In the genomic region with DNA sequence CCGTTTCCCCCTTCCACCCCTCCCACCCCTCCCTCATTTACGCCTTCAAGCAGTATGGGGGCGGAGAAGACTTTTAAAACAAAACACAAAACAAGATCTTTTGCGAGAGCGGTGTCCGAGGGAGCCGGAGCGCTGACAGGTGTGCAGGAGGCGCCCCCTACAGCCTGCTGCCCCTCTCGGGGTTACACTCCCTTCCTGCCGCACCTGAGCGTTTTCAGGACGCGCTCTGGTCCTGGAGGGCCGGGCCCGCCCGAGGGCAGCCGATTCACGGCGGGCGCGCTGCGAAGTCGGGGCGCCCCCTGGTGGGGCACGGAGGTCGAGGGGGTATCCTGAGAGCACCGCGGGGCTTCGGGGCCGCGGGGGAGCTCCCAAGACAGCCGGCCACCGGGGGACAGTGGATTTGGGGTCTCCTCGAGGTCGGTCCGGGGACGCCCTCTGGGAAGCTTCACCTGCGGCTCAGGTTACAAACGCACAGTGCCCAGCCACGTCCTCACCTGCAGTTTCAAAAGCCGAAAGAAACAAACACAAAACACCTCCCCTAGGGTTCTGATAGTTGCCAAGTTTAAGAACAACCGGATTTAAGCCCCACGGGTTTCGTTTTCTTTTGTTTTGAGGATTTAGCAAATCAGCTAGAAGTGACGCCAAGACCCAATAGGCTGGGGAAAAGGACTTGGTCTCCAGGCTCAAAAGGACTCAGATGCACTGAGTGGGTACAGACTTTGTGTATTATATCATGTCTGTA, we compare ENCODE assay signal across 2 cellular contexts.
TF ChIP-seq lines count a peak whose summit lies in the region.

No MANE protein-coding gene starts in this region.

TF ChIP-seq in SK-N-SH, 30 proteins besides CTCF, POLR2A, EP300 and RAD21 (continued from another document):
- TF ChIP-seq, protein P1, sequence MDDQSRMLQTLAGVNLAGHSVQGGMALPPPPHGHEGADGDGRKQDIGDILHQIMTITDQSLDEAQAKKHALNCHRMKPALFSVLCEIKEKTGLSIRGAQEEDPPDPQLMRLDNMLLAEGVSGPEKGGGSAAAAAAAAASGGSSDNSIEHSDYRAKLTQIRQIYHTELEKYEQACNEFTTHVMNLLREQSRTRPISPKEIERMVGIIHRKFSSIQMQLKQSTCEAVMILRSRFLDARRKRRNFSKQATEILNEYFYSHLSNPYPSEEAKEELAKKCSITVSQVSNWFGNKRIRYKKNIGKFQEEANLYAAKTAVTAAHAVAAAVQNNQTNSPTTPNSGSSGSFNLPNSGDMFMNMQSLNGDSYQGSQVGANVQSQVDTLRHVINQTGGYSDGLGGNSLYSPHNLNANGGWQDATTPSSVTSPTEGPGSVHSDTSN (IDR thresholded peaks at IDR 0.05) = no peak
- TF ChIP-seq FOXJ3 (CRISPR knock-in tag; IDR thresholded peaks at IDR 0.05) (no peak), RXRA (IDR thresholded peaks at IDR 0.05; ENCODE audit: borderline replicate concordance, low read depth) (no peak), YY1 (IDR thresholded peaks at IDR 0.05; ENCODE audit: low read depth) (no peak)

TF ChIP-seq in SK-N-SH treated with all-trans-retinoic acid at 6 μM for 48 hours, 23 proteins besides CTCF, POLR2A, EP300 and RAD21 (continued from another document):
- TF ChIP-seq, protein P2, sequence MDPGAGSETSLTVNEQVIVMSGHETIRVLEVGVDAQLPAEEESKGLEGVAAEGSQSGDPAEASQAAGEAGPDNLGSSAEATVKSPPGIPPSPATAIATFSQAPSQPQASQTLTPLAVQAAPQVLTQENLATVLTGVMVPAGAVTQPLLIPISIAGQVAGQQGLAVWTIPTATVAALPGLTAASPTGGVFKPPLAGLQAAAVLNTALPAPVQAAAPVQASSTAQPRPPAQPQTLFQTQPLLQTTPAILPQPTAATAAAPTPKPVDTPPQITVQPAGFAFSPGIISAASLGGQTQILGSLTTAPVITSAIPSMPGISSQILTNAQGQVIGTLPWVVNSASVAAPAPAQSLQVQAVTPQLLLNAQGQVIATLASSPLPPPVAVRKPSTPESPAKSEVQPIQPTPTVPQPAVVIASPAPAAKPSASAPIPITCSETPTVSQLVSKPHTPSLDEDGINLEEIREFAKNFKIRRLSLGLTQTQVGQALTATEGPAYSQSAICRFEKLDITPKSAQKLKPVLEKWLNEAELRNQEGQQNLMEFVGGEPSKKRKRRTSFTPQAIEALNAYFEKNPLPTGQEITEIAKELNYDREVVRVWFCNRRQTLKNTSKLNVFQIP (CRISPR knock-in tag; IDR thresholded peaks at IDR 0.05; ENCODE audit: borderline replicate concordance, low read depth) = no peak
- TF ChIP-seq OSR1 (CRISPR knock-in tag; IDR thresholded peaks at IDR 0.05) (no peak), CSDC2 (CRISPR knock-in tag; IDR thresholded peaks at IDR 0.05) (no peak), ZNF8 (CRISPR knock-in tag; IDR thresholded peaks at IDR 0.05) (no peak), RARB (CRISPR knock-in tag; IDR thresholded peaks at IDR 0.05) (no peak), BACH2 (CRISPR knock-in tag; IDR thresholded peaks at IDR 0.05; ENCODE audit: borderline replicate concordance) (no peak), SNAI2 (CRISPR knock-in tag; IDR thresholded peaks at IDR 0.05) (no peak)
- TF ChIP-seq, protein P3, sequence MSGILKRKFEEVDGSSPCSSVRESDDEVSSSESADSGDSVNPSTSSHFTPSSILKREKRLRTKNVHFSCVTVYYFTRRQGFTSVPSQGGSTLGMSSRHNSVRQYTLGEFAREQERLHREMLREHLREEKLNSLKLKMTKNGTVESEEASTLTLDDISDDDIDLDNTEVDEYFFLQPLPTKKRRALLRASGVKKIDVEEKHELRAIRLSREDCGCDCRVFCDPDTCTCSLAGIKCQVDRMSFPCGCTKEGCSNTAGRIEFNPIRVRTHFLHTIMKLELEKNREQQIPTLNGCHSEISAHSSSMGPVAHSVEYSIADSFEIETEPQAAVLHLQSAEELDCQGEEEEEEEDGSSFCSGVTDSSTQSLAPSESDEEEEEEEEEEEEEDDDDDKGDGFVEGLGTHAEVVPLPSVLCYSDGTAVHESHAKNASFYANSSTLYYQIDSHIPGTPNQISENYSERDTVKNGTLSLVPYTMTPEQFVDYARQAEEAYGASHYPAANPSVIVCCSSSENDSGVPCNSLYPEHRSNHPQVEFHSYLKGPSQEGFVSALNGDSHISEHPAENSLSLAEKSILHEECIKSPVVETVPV (CRISPR knock-in tag; IDR thresholded peaks at IDR 0.05) = no peak
- TF ChIP-seq, protein P4, sequence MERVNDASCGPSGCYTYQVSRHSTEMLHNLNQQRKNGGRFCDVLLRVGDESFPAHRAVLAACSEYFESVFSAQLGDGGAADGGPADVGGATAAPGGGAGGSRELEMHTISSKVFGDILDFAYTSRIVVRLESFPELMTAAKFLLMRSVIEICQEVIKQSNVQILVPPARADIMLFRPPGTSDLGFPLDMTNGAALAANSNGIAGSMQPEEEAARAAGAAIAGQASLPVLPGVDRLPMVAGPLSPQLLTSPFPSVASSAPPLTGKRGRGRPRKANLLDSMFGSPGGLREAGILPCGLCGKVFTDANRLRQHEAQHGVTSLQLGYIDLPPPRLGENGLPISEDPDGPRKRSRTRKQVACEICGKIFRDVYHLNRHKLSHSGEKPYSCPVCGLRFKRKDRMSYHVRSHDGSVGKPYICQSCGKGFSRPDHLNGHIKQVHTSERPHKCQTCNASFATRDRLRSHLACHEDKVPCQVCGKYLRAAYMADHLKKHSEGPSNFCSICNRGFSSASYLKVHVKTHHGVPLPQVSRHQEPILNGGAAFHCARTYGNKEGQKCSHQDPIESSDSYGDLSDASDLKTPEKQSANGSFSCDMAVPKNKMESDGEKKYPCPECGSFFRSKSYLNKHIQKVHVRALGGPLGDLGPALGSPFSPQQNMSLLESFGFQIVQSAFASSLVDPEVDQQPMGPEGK (CRISPR knock-in tag; IDR thresholded peaks at IDR 0.05; ENCODE audit: borderline replicate concordance) = no peak
